In the genomic region with DNA sequence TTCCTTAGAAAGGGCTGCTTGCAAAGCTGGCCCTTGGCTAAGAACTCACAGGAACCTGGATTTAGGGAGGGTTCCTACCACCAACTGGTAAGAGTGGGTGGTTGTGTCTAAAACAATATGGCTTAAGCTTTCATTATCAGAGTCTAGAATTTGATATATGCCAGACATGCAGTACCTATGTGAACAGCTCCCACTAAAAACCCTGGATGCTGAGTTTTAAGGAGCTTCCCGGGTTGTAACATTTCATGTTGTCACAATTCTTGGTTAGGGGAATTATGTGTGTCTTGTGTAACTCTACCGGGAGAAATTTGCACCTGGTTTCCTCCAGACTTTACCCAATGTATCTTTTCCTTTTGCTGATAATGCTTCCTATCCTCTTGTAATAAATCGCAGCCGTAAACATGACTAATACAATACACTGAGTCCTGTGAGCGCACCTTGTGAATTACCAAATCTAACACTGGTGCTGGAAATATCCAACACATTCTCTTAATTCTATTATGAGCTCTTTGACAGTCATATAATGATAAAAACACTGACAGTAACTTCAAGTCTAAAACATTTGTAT, we compare ENCODE assay signal across 17 cellular contexts. TPM values are rescaled to one million over a fixed set of nuclear protein-coding genes. Genes with fewer than 3 reads are reported as not detected.
DNase-seq lines count a peak whose midpoint lies in the region; ATAC-seq, FAIRE-seq and TF ChIP-seq lines count a peak whose summit lies in the region.
"Had no signal": no experiment of that assay in that cellular context is flagged by ENCODE, and none has a peak within 500 bp of the region (broad histone marks: within the 10 kb centered on the region; RNA-seq: fewer than 3 reads in every experiment).

No MANE protein-coding gene starts in this region.

- peak overlapping the region in 3 of 7 donors; percentile 1 to 30 (median 10) for H3K27ac Mint-ChIP-seq in CD4-positive, alpha-beta memory T cell
- H3K27ac Mint-ChIP-seq in endothelial cell (ENCODE audit: unreplicated experiment) = peak overlapping the region; percentile 57
- peak overlapping the region; percentile 3 for H3K27ac Mint-ChIP-seq in mesothelial cell of epicardium
- no peak overlapping the region for H3K27ac Mint-ChIP-seq in CD8-positive, alpha-beta T cell

- TF ChIP-seq CTCF in HEK293 (tag by site-specific recombination; IDR thresholded peaks at IDR 0.05) = no peak
- no peak for TF ChIP-seq CTCF in endothelial cell (IDR thresholded peaks at IDR 0.05; ENCODE audit: unreplicated experiment)
- TF ChIP-seq CTCF in mesothelial cell of epicardium (IDR thresholded peaks at IDR 0.05; ENCODE audit: unreplicated experiment) = no peak
- no peak for TF ChIP-seq CTCF in CD8-positive, alpha-beta T cell (IDR thresholded peaks at IDR 0.05)

- H3K27me3 Mint-ChIP-seq in CD4-positive, alpha-beta memory T cell = no peaks in the 10 kb centered on the region
- H3K27me3 Mint-ChIP-seq in endothelial cell (ENCODE audit: unreplicated experiment) (peaks cover 1% of the 10 kb centered on the region), mesothelial cell of epicardium (ENCODE audit: low read depth) (no peaks in the 10 kb centered on the region)
- no peaks in the 10 kb centered on the region for H3K27me3 Mint-ChIP-seq in CD8-positive, alpha-beta T cell (ENCODE audit: low read depth)

- ATAC-seq in CD8-positive, alpha-beta T cell = no peak
- ATAC-seq in GM21423 (IDR thresholded peaks at IDR 0.05; ENCODE audit: unreplicated experiment) = no peak

- H3K27me3 ChIP-seq in CD4-positive, alpha-beta memory T cell (ENCODE audit: insufficient read depth, low read length) = no peaks in the 10 kb centered on the region
- H3K27me3 ChIP-seq in CD8-positive, alpha-beta T cell (ENCODE audit: insufficient read depth, low read length) = no peaks in the 10 kb centered on the region

- no peak overlapping the region for H3K4me3 ChIP-seq in CD4-positive, alpha-beta memory T cell (ENCODE audit: low read length in 2 of 2)
- no peak overlapping the region for H3K4me3 ChIP-seq in HEK293 (ENCODE audit: low read depth, low read length)
- no peak overlapping the region for H3K4me3 ChIP-seq in CD8-positive, alpha-beta T cell (ENCODE audit: low read depth, low read length)

- POLR2A ChIA-PET in CD4-positive, alpha-beta memory T cell (lab: Charles Lee; ENCODE audit: partially characterized antibody) = interaction anchor here (1.6 kb wide), 1 partner anchor 49 kb away, joined by 4 read pairs; a partner anchor contains a TSS
- POLR2A ChIA-PET in HEK293 (lab: Yijun Ruan, JAX) = interaction anchor here (0.6 kb wide), 1 partner anchor 110 kb away, joined by 3 read pairs; no protein-coding TSS in a partner anchor
- POLR2A ChIA-PET in CD8-positive, alpha-beta T cell (lab: Charles Lee) = no interaction called here

- peaks cover 75% of the 10 kb centered on the region for H3K4me1 ChIP-seq in CD4-positive, alpha-beta memory T cell (ENCODE audit: insufficient read depth, low read length)
- peaks cover 31% of the 10 kb centered on the region for H3K4me1 ChIP-seq in HEK293 (ENCODE audit: control insufficient read depth, insufficient read depth, low read length)
- peaks cover 30% of the 10 kb centered on the region for H3K4me1 ChIP-seq in CD8-positive, alpha-beta T cell (ENCODE audit: insufficient read depth, low read length)

- H3K4me1 Mint-ChIP-seq in CD4-positive, alpha-beta memory T cell = peaks cover 44 to 87% (median 64%) of the 10 kb centered on the region in 4 donors
- H3K4me1 Mint-ChIP-seq in endothelial cell (ENCODE audit: unreplicated experiment) (peaks cover 17% of the 10 kb centered on the region), mesothelial cell of epicardium (peaks cover 24% of the 10 kb centered on the region)
- peaks cover 73% of the 10 kb centered on the region for H3K4me1 Mint-ChIP-seq in CD8-positive, alpha-beta T cell (ENCODE audit: low read depth)

- DNase-seq in CD4-positive, alpha-beta memory T cell = no peak
- no peak for DNase-seq in endothelial cell (ENCODE audit: low spot score)
- DNase-seq in mesothelial cell of epicardium (ENCODE audit: low spot score in 2 of 2, unreplicated experiment in 2 of 2) = no peak
- no peak for DNase-seq in CD8-positive, alpha-beta T cell
- no peak for DNase-seq in midbrain (lab: John Stamatoyannopoulos, UW)
- no peak for DNase-seq in HTR-8/SVneo (ENCODE audit: insufficient read length, low spot score)
- DNase-seq: C1 segment of cervical spinal cord, DMS79 treated with DMSO at 0.1 percent for 48 hours, NCI-H1417, NCI-H187 treated with DMSO at 0.1 percent for 48 hours, NCI-H226, NCI-H524, NCI-H82, SHP77 treated with DMSO at 0.1 percent for 48 hours, SK-N-SH had no signal

- no peaks in the 10 kb centered on the region for H3K9me3 ChIP-seq in CD4-positive, alpha-beta memory T cell (ENCODE audit: control insufficient read depth in 1 of 2, low read length in 2 of 2)
- no peaks in the 10 kb centered on the region for H3K9me3 ChIP-seq in HEK293 (ENCODE audit: control insufficient read depth, insufficient read depth, low read depth, low read length)
- no peaks in the 10 kb centered on the region for H3K9me3 ChIP-seq in CD8-positive, alpha-beta T cell (ENCODE audit: low read length)
- H3K9me3 ChIP-seq: SK-N-SH had no signal

- peak overlapping the region in 5 of 8 donors; percentile 6 to 43 (median 9) for H3K4me3 Mint-ChIP-seq in CD4-positive, alpha-beta memory T cell
- H3K4me3 Mint-ChIP-seq in endothelial cell (ENCODE audit: unreplicated experiment) = no peak overlapping the region
- no peak overlapping the region for H3K4me3 Mint-ChIP-seq in mesothelial cell of epicardium
- no peak overlapping the region for H3K4me3 Mint-ChIP-seq in CD8-positive, alpha-beta T cell

- intact Hi-C loops in CD4-positive, alpha-beta memory T cell (cut with micrococcal nuclease) = no loop called here
- intact Hi-C loops in CD8-positive, alpha-beta T cell (cut with DNase I, micrococcal nuclease) = loop anchor here in 1 of 2 experiments (5.0 kb wide), 1 partner anchor 38 kb away; no protein-coding TSS in a partner anchor

- H3K27ac ChIP-seq in CD4-positive, alpha-beta memory T cell (ENCODE audit: low read depth, low read length) = no peak overlapping the region
- no peak overlapping the region for H3K27ac ChIP-seq in HEK293 (ENCODE audit: extremely low read depth, low read depth, low read length)
- H3K27ac ChIP-seq in CD8-positive, alpha-beta T cell (ENCODE audit: low read depth, low read length) = no peak overlapping the region

- H3K36me3 Mint-ChIP-seq in CD4-positive, alpha-beta memory T cell = peaks cover 0 to 14% of the 10 kb centered on the region in 2 donors
- H3K36me3 Mint-ChIP-seq in endothelial cell (ENCODE audit: low read depth, unreplicated experiment) (no peaks in the 10 kb centered on the region), mesothelial cell of epicardium (no peaks in the 10 kb centered on the region)
- peaks cover 5% of the 10 kb centered on the region for H3K36me3 Mint-ChIP-seq in CD8-positive, alpha-beta T cell

- H3K36me3 ChIP-seq in CD4-positive, alpha-beta memory T cell (ENCODE audit: insufficient read depth, low read length) = no peaks in the 10 kb centered on the region
- no peaks in the 10 kb centered on the region; a peak in 1 of 3 replicates for H3K36me3 ChIP-seq in HEK293 (ENCODE audit: control insufficient read depth in 2 of 2, insufficient read depth in 1 of 2, low read length in 2 of 2)
- H3K36me3 ChIP-seq in CD8-positive, alpha-beta T cell (ENCODE audit: insufficient read depth, low read length) = no peaks in the 10 kb centered on the region

- H3K9me3 Mint-ChIP-seq in CD4-positive, alpha-beta memory T cell = peaks cover 0 to 2% (median 0%) of the 10 kb centered on the region in 8 donors
- H3K9me3 Mint-ChIP-seq in endothelial cell (ENCODE audit: unreplicated experiment) = no peaks in the 10 kb centered on the region
- H3K9me3 Mint-ChIP-seq in mesothelial cell of epicardium = no peaks in the 10 kb centered on the region
- H3K9me3 Mint-ChIP-seq in CD8-positive, alpha-beta T cell = no peaks in the 10 kb centered on the region

- CTCF ChIA-PET in CD4-positive, alpha-beta memory T cell (lab: Charles Lee; ENCODE audit: partially characterized antibody) = interaction anchor here (2.6 kb wide), 1 partner anchor 136 kb away, joined by 9 read pairs; no protein-coding TSS in a partner anchor
- CTCF ChIA-PET in HEK293 (lab: Yijun Ruan, JAX) = interaction anchor here (0.6 to 1.0 kb wide), 3 partner anchors 13 to 137 kb away, joined by 3 to 5 read pairs (median 3); no protein-coding TSS in a partner anchor
- CTCF ChIA-PET in CD8-positive, alpha-beta T cell (lab: Charles Lee) = interaction anchor here (0.7 kb wide), 1 partner anchor 866 kb away, joined by 3 read pairs; no protein-coding TSS in a partner anchor

- no peak for FAIRE-seq in HTR-8/SVneo (lab: Jason Lieb, UNC)

RNA-seq across cellular contexts. Expression of a gene that starts 48.3 kb away (rescaled TPM):
- total RNA-seq in CD4-positive, alpha-beta memory T cell = 10 to 100 TPM; 95.5 to 99.5 TPM
- 10 to 100 TPM; 34.8 to 86.1 TPM for polyA plus RNA-seq in CD4-positive, alpha-beta memory T cell
- 48.2 TPM for total RNA-seq in endothelial cell (ENCODE audit: unreplicated experiment)
- 68.3 to 71.5 TPM (median 68.7 TPM) in 3 replicates for total RNA-seq in mesothelial cell of epicardium
- 100 to 1,000 TPM; 153 to 156 TPM for total RNA-seq in CD8-positive, alpha-beta T cell

RNA-seq across cellular contexts. Expression of a gene that starts 48.7 kb away (rescaled TPM):
- total RNA-seq in CD4-positive, alpha-beta memory T cell = 10 to 100 TPM; 50.3 to 52.5 TPM
- 10 to 100 TPM; 77.9 to 79.5 TPM for polyA plus RNA-seq in CD4-positive, alpha-beta memory T cell
- 40.4 TPM for total RNA-seq in endothelial cell (ENCODE audit: unreplicated experiment)
- total RNA-seq in mesothelial cell of epicardium = 25.9 to 37.8 TPM (median 30.2 TPM) in 3 replicates
- 10 to 100 TPM; 18.2 to 21.3 TPM for total RNA-seq in CD8-positive, alpha-beta T cell

Comparison
In these comparisons a context has a peak if more than half of its experiments do, and no peak if none do; other contexts are left out.
1. H3K4me3 Mint-ChIP-seq: peak in CD4-positive, alpha-beta memory T cell (5 of 8); none in endothelial cell (single experiment), mesothelial cell of epicardium (single experiment) and CD8-positive, alpha-beta T cell (single experiment).